Comparison of ENCODE assay signal across 13 cellular contexts in genomic region chr17:72416054-72416691, GRCh38.
DNase-seq lines count a peak whose midpoint lies in the region; ATAC-seq lines count a peak whose summit lies in the region.
"Had no signal": no experiment of that assay in that cellular context is flagged by ENCODE, and none has a peak within 500 bp of the region (broad histone marks: within the 10 kb centered on the region; RNA-seq: fewer than 3 reads in every experiment).

No MANE protein-coding gene starts in this region.

- ATAC-seq in left lobe of liver: no peak
- ATAC-seq in GM21529 (IDR thresholded peaks at IDR 0.05; ENCODE audit: unreplicated experiment): no peak
- ATAC-seq: natural killer cell had no signal

- in situ Hi-C loops in ACHN (cut with HindIII; ENCODE audit: low pct_ligation_motif_present, low pct_unique_long_range_greater_than_20kb, low sequenced_read_pairs): loop anchor here (25.0 kb wide), 1 partner anchor 279 kb away; no protein-coding TSS in a partner anchor

- DNase-seq in DMS79 treated with DMSO at 0.1 percent for 48 hours (lab: John Stamatoyannopoulos, UW): peak; percentile 55
- peak; percentile 51 for DNase-seq in NCI-H510A treated with DMSO at 0.1 percent for 48 hours (lab: John Stamatoyannopoulos, UW)
- DNase-seq in cerebellar cortex (ENCODE audit: low spot score): peak; percentile 16
- peak in 32 of 56 donors; percentile 11 to 72 (median 34) for DNase-seq in nucleus accumbens (lab: John Stamatoyannopoulos, UW)
- no peak for DNase-seq in left lobe of liver (ENCODE audit: low spot score)
- no peak for DNase-seq in GDM1 (lab: John Stamatoyannopoulos, UW)
- DNase-seq in ACHN: no peak
- DNase-seq: aorta; CD4-positive, CD25-positive, alpha-beta regulatory T cell; IMR-90; natural killer cell; WERI-Rb-1 had no signal

Comparison
In these comparisons a context has a peak if more than half of its experiments do, and no peak if none do; other contexts are left out.
1. DNase-seq: peak in DMS79 treated with DMSO at 0.1 percent for 48 hours (single experiment), NCI-H510A treated with DMSO at 0.1 percent for 48 hours (single experiment), cerebellar cortex (single experiment) and nucleus accumbens (32 of 56); none in left lobe of liver (single experiment), GDM1 (single experiment) and ACHN (single experiment).